ENCODE assay signal across 8 cellular contexts in the genomic region with DNA sequence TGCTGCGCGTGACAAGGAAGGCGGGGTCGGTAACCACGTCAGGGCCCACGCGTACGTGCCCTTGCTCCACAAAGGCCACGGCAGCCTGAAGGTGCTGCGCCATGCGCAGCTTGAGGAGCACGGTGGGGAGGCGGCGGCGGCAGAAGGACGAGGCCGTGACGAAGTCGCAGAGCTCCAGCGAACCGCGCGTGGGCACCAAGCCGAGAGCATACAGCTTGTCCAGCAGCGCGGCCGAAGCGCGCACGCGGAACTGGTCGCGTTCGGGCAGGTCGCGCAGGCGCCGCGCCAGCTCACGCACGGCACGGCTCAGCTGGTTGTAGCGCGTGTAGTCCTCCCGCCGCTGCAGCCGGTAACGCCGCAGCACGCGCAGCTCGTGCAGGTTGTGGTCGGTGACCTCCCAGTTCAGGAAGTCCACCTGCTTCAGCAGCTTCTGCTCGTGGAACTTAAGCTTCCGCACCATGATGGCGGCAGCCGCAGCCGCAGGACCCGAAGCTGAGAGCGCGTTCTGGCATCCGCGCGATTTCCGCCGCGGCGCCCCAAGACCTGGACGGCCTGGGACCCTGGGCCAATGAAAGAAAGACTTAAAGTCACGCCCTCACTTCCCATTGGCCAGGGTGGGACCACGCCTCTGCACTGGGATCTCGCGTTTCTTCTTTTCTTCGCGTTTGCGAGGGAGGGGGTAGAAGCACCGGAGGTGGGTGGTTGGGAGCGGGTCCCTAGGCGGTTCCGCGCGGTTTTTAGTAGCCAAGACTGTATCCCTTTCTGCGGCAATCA. TPM values are rescaled to one million over a fixed set of nuclear protein-coding genes. Genes with fewer than 3 reads are reported as not detected.
DNase-seq lines count a peak whose midpoint lies in the region; ATAC-seq and TF ChIP-seq lines count a peak whose summit lies in the region.

A gene with protein sequence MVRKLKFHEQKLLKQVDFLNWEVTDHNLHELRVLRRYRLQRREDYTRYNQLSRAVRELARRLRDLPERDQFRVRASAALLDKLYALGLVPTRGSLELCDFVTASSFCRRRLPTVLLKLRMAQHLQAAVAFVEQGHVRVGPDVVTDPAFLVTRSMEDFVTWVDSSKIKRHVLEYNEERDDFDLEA (minus strand): TSS at position 516 of the 774 bp plus-strand sequence. CDS start 56 bp downstream, at position 460.

- peak; percentile 89 for ATAC-seq in HG03460 (IDR thresholded peaks at IDR 0.05; ENCODE audit: unreplicated experiment)

- H3K9ac ChIP-seq in colonic mucosa (ENCODE audit: low read depth in 2 of 2, low read length in 2 of 2), result peak within 1 kb of the TSS; percentile 90 to 97

- intact Hi-C loops in colonic mucosa (cut with DNase I), result loop anchor here (5.0 to 10.0 kb wide), 2 partner anchors 37 to 275 kb away; a partner anchor contains a TSS

- DNase-seq in BE2C, result peak; percentile 95
- DNase-seq in GM19240 (ENCODE audit: insufficient read length, low spot score), result peak; percentile 95
- peak; percentile 97 to 99 for DNase-seq in NCI-H526 (lab: John Stamatoyannopoulos, UW)
- peak; percentile 96 for DNase-seq in activated CD4-positive, alpha-beta T cell treated with anti-CD3 and anti-CD28 coated beads for 48 hours
- peak; percentile 96 for DNase-seq in colonic mucosa
- peak; percentile 83 to 87 for DNase-seq in stimulated activated CD4-positive, alpha-beta T cell treated with anti-CD3 and anti-CD28 coated beads, Interleukin-1b, Interleukin-23, amount 100 ng/mL, for 4 hours (ENCODE audit: low read depth in 2 of 2)

- TF ChIP-seq CTCF in BE2C (IDR thresholded peaks at IDR 0.05; ENCODE audit: low read depth, low read length) (no peak), colonic mucosa (IDR thresholded peaks at IDR 0.05) (no peak)

- H3K4me3 ChIP-seq in BE2C (ENCODE audit: low read depth, low read length), result peak within 1 kb of the TSS; percentile 100
- H3K4me3 ChIP-seq in colonic mucosa, result peak within 1 kb of the TSS; percentile 61

- H3K27me3 ChIP-seq in BE2C (no peaks in the 10 kb centered on the region), colonic mucosa (no peaks in the 10 kb centered on the region), layer of hippocampus (ENCODE audit: control insufficient read depth, insufficient read depth, low read length) (no peaks in the 10 kb centered on the region)

- H3K9me3 ChIP-seq in BE2C, result no peaks in the 10 kb centered on the region
- H3K9me3 ChIP-seq in colonic mucosa, result no peaks in the 10 kb centered on the region

- H3K36me3 ChIP-seq in BE2C (no peaks in the 10 kb centered on the region; the same call in 1 of the 2 replicates), colonic mucosa (no peaks in the 10 kb centered on the region)

- H3K27ac ChIP-seq in colonic mucosa, result peak within 1 kb of the TSS; percentile 90
- peak within 1 kb of the TSS; percentile 94 for H3K27ac ChIP-seq in layer of hippocampus (ENCODE audit: low read depth, low read length)

- no peaks in the 10 kb centered on the region; the same call in 1 of the 2 replicates for H3K4me1 ChIP-seq in BE2C
- peaks cover 10% of the 10 kb centered on the region for H3K4me1 ChIP-seq in colonic mucosa

RNA-seq across cellular contexts. Expression of the gene that starts here (rescaled TPM):
- 427 TPM for polyA plus RNA-seq in BE2C (2012; ENCODE audit: insufficient read depth, insufficient read length, low read depth)
- 10 to 100 TPM; 55.3 to 94.6 TPM for total RNA-seq in colonic mucosa

Comparison
In these comparisons a context has a peak if more than half of its experiments do, and no peak if none do; other contexts are left out.
1. Peak in every context shown above with its lines: DNase-seq, ATAC-seq, H3K4me3 ChIP-seq and H3K27ac ChIP-seq.